In genomic region chr6:5011346-5011745, GRCh38 we compare ENCODE assay signal across 8 cellular contexts.
"Had no signal": no experiment of that assay in that cellular context is flagged by ENCODE, and none has a peak within 500 bp of the region (broad histone marks: within the 10 kb centered on the region; RNA-seq: fewer than 3 reads in every experiment).

No MANE protein-coding gene starts in this region.

- H3K9me3 ChIP-seq: HAP-1 had no signal

- H3K27ac Mint-ChIP-seq: HFFc6, IgD-negative memory B cell had no signal

- ATAC-seq: HCT116, HepG2 had no signal

- H3K4me3 ChIP-seq: HAP-1 had no signal

- H3K36me3 ChIP-seq: HAP-1 had no signal

- H3K27ac ChIP-seq: HL-60 had no signal

- FAIRE-seq: HepG2 had no signal

- DNase-seq: GOT3, H7, HFFc6 had no signal

- H3K4me1 ChIP-seq: HAP-1 had no signal

- H3K4me3 Mint-ChIP-seq: HFFc6, IgD-negative memory B cell had no signal

- H3K4me1 Mint-ChIP-seq: IgD-negative memory B cell had no signal
